Comparison of ENCODE assay signal across 21 cellular contexts in the genomic region with DNA sequence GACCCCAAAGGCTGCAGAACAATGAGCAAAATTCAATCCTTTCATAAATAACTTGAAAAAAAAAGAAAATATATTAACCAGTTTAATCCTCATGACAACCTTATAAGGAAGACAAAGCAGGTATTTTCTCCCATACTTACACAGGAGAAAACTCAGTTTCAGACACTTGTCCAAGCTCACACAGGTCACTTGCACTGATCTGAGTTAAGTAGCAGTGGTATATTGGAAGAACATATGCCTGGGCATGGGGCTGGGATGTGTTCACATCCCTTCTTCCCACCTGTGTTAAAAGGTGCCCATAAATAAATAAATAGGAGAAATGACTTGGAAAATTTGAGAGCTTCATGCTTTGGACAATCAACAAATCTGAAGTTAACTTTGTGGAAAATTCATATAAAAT.
DNase-seq lines count a peak whose midpoint lies in the region; ATAC-seq and TF ChIP-seq lines count a peak whose summit lies in the region.
"Had no signal": no experiment of that assay in that cellular context is flagged by ENCODE, and none has a peak within 500 bp of the region (broad histone marks: within the 10 kb centered on the region; RNA-seq: fewer than 3 reads in every experiment).

No MANE protein-coding gene starts in this region.

- TF ChIP-seq RAD21 in liver (IDR thresholded peaks at IDR 0.05), result no peak

- no peak overlapping the region for H3K4me3 Mint-ChIP-seq in natural killer cell treated with Interleukin-12 subunit alpha and Interleukin-12 subunit beta and Interleukin-15 and Interleukin-18, amount 100 ng/mL, for 72 hours
- no peak overlapping the region for H3K4me3 Mint-ChIP-seq in natural killer cell
- no peak overlapping the region for H3K4me3 Mint-ChIP-seq in dendritic cell treated with granulocyte-macrophage colony-stimulating factor and Interleukin-4, amounts not matched to agents 40 ng/mL and 50 ng/mL, for 4 days
- H3K4me3 Mint-ChIP-seq in MCF 10A (ENCODE audit: unreplicated experiment), result no peak overlapping the region
- H3K4me3 Mint-ChIP-seq: CD4-positive, alpha-beta T cell had no signal

- H3K9me3 ChIP-seq in liver (ENCODE audit: control insufficient read depth in 4 of 4, low read length in 3 of 4) (no peaks in the 10 kb centered on the region), HAP-1 (no peaks in the 10 kb centered on the region)
- H3K9me3 ChIP-seq: A549; BE2C; BLaER1 treated with 17β-estradiol and CSF1 and Interleukin-3, amounts not matched to agents 10 nM and 100 nM had no signal

- H3K27me3 ChIP-seq in liver (ENCODE audit: control insufficient read depth in 4 of 4, insufficient read depth in 4 of 4, low read length in 3 of 4) (no peaks in the 10 kb centered on the region), HAP-1 (ENCODE audit: low read depth) (no peaks in the 10 kb centered on the region; the same call in 1 of the 2 replicates)
- H3K27me3 ChIP-seq: BE2C; BLaER1 treated with 17β-estradiol and CSF1 and Interleukin-3, amounts not matched to agents 10 nM and 100 nM had no signal

- BruUV-seq in MCF 10A (replicated peaks; lab: Mats Ljungman, UMichigan), result no TSS peak

- H3K9ac ChIP-seq in liver (ENCODE audit: low read depth in 1 of 2, low read length in 2 of 2), result peak overlapping the region in 1 of 2 donors; percentile 49
- H3K9ac ChIP-seq: BLaER1 treated with 17β-estradiol and CSF1 and Interleukin-3, amounts not matched to agents 10 nM and 100 nM had no signal

- CTCF ChIA-PET in MCF 10A (lab: Yijun Ruan, JAX), result interaction anchor here (0.9 to 4.1 kb wide), 2 partner anchors 14 to 102 kb away, joined by 4 to 23 read pairs; no protein-coding TSS in a partner anchor

- no peaks in the 10 kb centered on the region for H3K36me3 Mint-ChIP-seq in natural killer cell treated with Interleukin-12 subunit alpha and Interleukin-12 subunit beta and Interleukin-15 and Interleukin-18, amount 100 ng/mL, for 72 hours
- H3K36me3 Mint-ChIP-seq in natural killer cell (no peaks in the 10 kb centered on the region), MCF 10A (ENCODE audit: insufficient read depth, unreplicated experiment) (peaks cover 6% of the 10 kb centered on the region)
- no peaks in the 10 kb centered on the region for H3K36me3 Mint-ChIP-seq in dendritic cell treated with granulocyte-macrophage colony-stimulating factor and Interleukin-4, amounts not matched to agents 40 ng/mL and 50 ng/mL, for 4 days (ENCODE audit: low read depth)
- H3K36me3 Mint-ChIP-seq: CD14-positive monocyte had no signal

- ATAC-seq in natural killer cell treated with Interleukin-12 subunit alpha and Interleukin-12 subunit beta and Interleukin-15 and Interleukin-18, amount 100 ng/mL, for 72 hours, result no peak
- ATAC-seq in natural killer cell, result no peak
- ATAC-seq: A549 had no signal

- intact Hi-C loops in natural killer cell (cut with micrococcal nuclease), result no loop called here
- intact Hi-C loops in dendritic cell treated with granulocyte-macrophage colony-stimulating factor and Interleukin-4, amounts not matched to agents 40 ng/mL and 50 ng/mL, for 4 days (cut with micrococcal nuclease), result no loop called here
- intact Hi-C loops in MCF 10A (cut with micrococcal nuclease), result no loop called here

- peak overlapping the region; percentile 44 to 75 for H3K27ac Mint-ChIP-seq in natural killer cell treated with Interleukin-12 subunit alpha and Interleukin-12 subunit beta and Interleukin-15 and Interleukin-18, amount 100 ng/mL, for 72 hours
- H3K27ac Mint-ChIP-seq in natural killer cell, result peak overlapping the region in 1 of 2 donors; percentile 44
- H3K27ac Mint-ChIP-seq in dendritic cell treated with granulocyte-macrophage colony-stimulating factor and Interleukin-4, amounts not matched to agents 40 ng/mL and 50 ng/mL, for 4 days, result peak overlapping the region; percentile 70
- H3K27ac Mint-ChIP-seq in MCF 10A (ENCODE audit: low read depth, unreplicated experiment), result no peak overlapping the region
- H3K27ac Mint-ChIP-seq: CD4-positive, alpha-beta T cell had no signal

- H3K27ac ChIP-seq in liver (ENCODE audit: low read depth in 1 of 2, low read length in 2 of 2), result peak overlapping the region; percentile 85 to 87
- H3K27ac ChIP-seq: A549 had no signal

- no peak for DNase-seq in natural killer cell treated with Interleukin-12 subunit alpha and Interleukin-12 subunit beta and Interleukin-15 and Interleukin-18, amount 100 ng/mL, for 72 hours (ENCODE audit: low spot score)
- no peak for DNase-seq in natural killer cell
- DNase-seq in MCF 10A (ENCODE audit: unreplicated experiment), result no peak
- no peak for DNase-seq in HAP-1 (ENCODE audit: low spot score in 2 of 2)
- no peak for DNase-seq in HPDE6-E6E7 (ENCODE audit: extremely low spot score)
- DNase-seq: 8988T; ACHN; BE2C; CD4-positive, alpha-beta T cell; CD8-positive, alpha-beta memory T cell; DMS 273 treated with DMSO at 0.1 percent for 48 hours; DMS53; DMS79 treated with DMSO at 0.1 percent for 48 hours; GF-D8; GOT3; HCEC 1CT had no signal

- POLR2A ChIA-PET in MCF 10A (lab: Yijun Ruan, JAX), result interaction anchor here (1.0 kb wide), 1 partner anchor 971 kb away, joined by 4 read pairs; the partner anchor contains the start of gene RIMOC1

- TF ChIP-seq CTCF in natural killer cell (IDR thresholded peaks at IDR 0.05) (no peak), liver (IDR thresholded peaks at IDR 0.05; ENCODE audit: low read depth, low read length, missing input control) (no peak), MCF 10A (IDR thresholded peaks at IDR 0.05; ENCODE audit: unreplicated experiment) (no peak)

- in situ Hi-C loops in HAP-1 (cut with MboI; ENCODE audit: low sequenced_read_pairs), result loop anchor here (25.0 kb wide), 1 partner anchor 1013 kb away; the partner anchor contains the start of gene OXCT1

- H3K4me1 ChIP-seq in liver (ENCODE audit: control insufficient read depth in 4 of 4, insufficient read depth in 4 of 4, low read length in 3 of 4) (peaks cover 13 to 70% (median 53%) of the 10 kb centered on the region in 4 donors), HAP-1 (no peaks in the 10 kb centered on the region)
- H3K4me1 ChIP-seq: A549, BE2C had no signal

- no peaks in the 10 kb centered on the region for H3K9me3 Mint-ChIP-seq in natural killer cell treated with Interleukin-12 subunit alpha and Interleukin-12 subunit beta and Interleukin-15 and Interleukin-18, amount 100 ng/mL, for 72 hours
- H3K9me3 Mint-ChIP-seq in natural killer cell, result no peaks in the 10 kb centered on the region
- H3K9me3 Mint-ChIP-seq in dendritic cell treated with granulocyte-macrophage colony-stimulating factor and Interleukin-4, amounts not matched to agents 40 ng/mL and 50 ng/mL, for 4 days, result no peaks in the 10 kb centered on the region
- no peaks in the 10 kb centered on the region for H3K9me3 Mint-ChIP-seq in MCF 10A (ENCODE audit: unreplicated experiment)
- H3K9me3 Mint-ChIP-seq: CD4-positive, alpha-beta T cell had no signal

- H3K36me3 ChIP-seq in liver (ENCODE audit: control insufficient read depth in 4 of 4, insufficient read depth in 3 of 4, low read depth in 1 of 4, low read length in 3 of 4) (no peaks in the 10 kb centered on the region), HAP-1 (replicated peaks) (no peaks in the 10 kb centered on the region)
- H3K36me3 ChIP-seq: BE2C; BLaER1 treated with 17β-estradiol and CSF1 and Interleukin-3, amounts not matched to agents 10 nM and 100 nM had no signal

- H3K27me3 Mint-ChIP-seq in natural killer cell treated with Interleukin-12 subunit alpha and Interleukin-12 subunit beta and Interleukin-15 and Interleukin-18, amount 100 ng/mL, for 72 hours, result peaks cover 8 to 14% of the 10 kb centered on the region in 2 donors
- H3K27me3 Mint-ChIP-seq in natural killer cell (ENCODE audit: low read depth in 2 of 2) (peaks cover under 1 to 4% of the 10 kb centered on the region in 2 donors), MCF 10A (ENCODE audit: insufficient read depth, unreplicated experiment) (no peaks in the 10 kb centered on the region)
- no peaks in the 10 kb centered on the region for H3K27me3 Mint-ChIP-seq in dendritic cell treated with granulocyte-macrophage colony-stimulating factor and Interleukin-4, amounts not matched to agents 40 ng/mL and 50 ng/mL, for 4 days

- H3K4me3 ChIP-seq in liver (ENCODE audit: low read depth in 1 of 3, low read length in 3 of 3), result no peak overlapping the region
- no peak overlapping the region for H3K4me3 ChIP-seq in HAP-1
- H3K4me3 ChIP-seq: A549; BLaER1 treated with 17β-estradiol and CSF1 and Interleukin-3, amounts not matched to agents 10 nM and 100 nM had no signal

- peaks cover 5 to 9% of the 10 kb centered on the region in 2 donors for H3K4me1 Mint-ChIP-seq in natural killer cell treated with Interleukin-12 subunit alpha and Interleukin-12 subunit beta and Interleukin-15 and Interleukin-18, amount 100 ng/mL, for 72 hours (ENCODE audit: low read depth in 2 of 2)
- H3K4me1 Mint-ChIP-seq in natural killer cell (peaks cover 16% of the 10 kb centered on the region in 2 donors), MCF 10A (ENCODE audit: insufficient read depth, unreplicated experiment) (no peaks in the 10 kb centered on the region)
- peaks cover 17% of the 10 kb centered on the region for H3K4me1 Mint-ChIP-seq in dendritic cell treated with granulocyte-macrophage colony-stimulating factor and Interleukin-4, amounts not matched to agents 40 ng/mL and 50 ng/mL, for 4 days (ENCODE audit: low read depth)

TF ChIP-seq in liver, 16 proteins besides CTCF, POLR2A, EP300 and RAD21 (continues in another document):
- TF ChIP-seq MAX (IDR thresholded peaks at IDR 0.05), result no peak
- TF ChIP-seq RXRA (IDR thresholded peaks at IDR 0.05), result no peak
- TF ChIP-seq, protein P1, sequence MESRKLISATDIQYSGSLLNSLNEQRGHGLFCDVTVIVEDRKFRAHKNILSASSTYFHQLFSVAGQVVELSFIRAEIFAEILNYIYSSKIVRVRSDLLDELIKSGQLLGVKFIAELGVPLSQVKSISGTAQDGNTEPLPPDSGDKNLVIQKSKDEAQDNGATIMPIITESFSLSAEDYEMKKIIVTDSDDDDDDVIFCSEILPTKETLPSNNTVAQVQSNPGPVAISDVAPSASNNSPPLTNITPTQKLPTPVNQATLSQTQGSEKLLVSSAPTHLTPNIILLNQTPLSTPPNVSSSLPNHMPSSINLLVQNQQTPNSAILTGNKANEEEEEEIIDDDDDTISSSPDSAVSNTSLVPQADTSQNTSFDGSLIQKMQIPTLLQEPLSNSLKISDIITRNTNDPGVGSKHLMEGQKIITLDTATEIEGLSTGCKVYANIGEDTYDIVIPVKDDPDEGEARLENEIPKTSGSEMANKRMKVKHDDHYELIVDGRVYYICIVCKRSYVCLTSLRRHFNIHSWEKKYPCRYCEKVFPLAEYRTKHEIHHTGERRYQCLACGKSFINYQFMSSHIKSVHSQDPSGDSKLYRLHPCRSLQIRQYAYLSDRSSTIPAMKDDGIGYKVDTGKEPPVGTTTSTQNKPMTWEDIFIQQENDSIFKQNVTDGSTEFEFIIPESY (IDR thresholded peaks at IDR 0.05), result no peak
- no peak for TF ChIP-seq FOXA1 (IDR thresholded peaks at IDR 0.05)
- TF ChIP-seq TAF1 (conservative IDR thresholded peaks at IDR 0.05), result no peak
- no peak for TF ChIP-seq NR2F2 (IDR thresholded peaks at IDR 0.05)
- no peak for TF ChIP-seq FOXA2 (IDR thresholded peaks at IDR 0.05)
